In genomic region chr4:76305033-76305687, GRCh38 we compare ENCODE assay signal across 8 cellular contexts. TPM values are rescaled to one million over a fixed set of nuclear protein-coding genes. Genes with fewer than 3 reads are reported as not detected.
DNase-seq lines count a peak whose midpoint lies in the region; ATAC-seq and TF ChIP-seq lines count a peak whose summit lies in the region.
"Had no signal": no experiment of that assay in that cellular context is flagged by ENCODE, and none has a peak within 500 bp of the region (broad histone marks: within the 10 kb centered on the region; RNA-seq: fewer than 3 reads in every experiment).

No MANE protein-coding gene starts in this region.

- TF ChIP-seq POLR2A in lower leg skin (IDR thresholded peaks at IDR 0.05) = no peak

- no peak for ATAC-seq in HG02759 (IDR thresholded peaks at IDR 0.05; ENCODE audit: unreplicated experiment)

- peak overlapping the region; percentile 93 for H3K27ac ChIP-seq in VCaP
- peak overlapping the region in 7 of 21 experiments; percentile 71 to 87 (median 80) for H3K27ac ChIP-seq in skin epidermis

- WGBS in lower leg skin, 2 donors = 85 to 90% methylated on average over 7 of the region's 7 CpGs

- no peak for DNase-seq in HFF-Myc (ENCODE audit: extremely low read depth, low read depth)
- no peak for DNase-seq in fibroblast of villous mesenchyme (ENCODE audit: low read depth)
- no peak for DNase-seq in nucleus accumbens (lab: John Stamatoyannopoulos, UW)
- DNase-seq in lower leg skin (ENCODE audit: low spot score in 2 of 2) = no peak

- intact Hi-C loops in lower leg skin (cut with DNase I; ENCODE audit: low total_unique reads) = no loop called here

- TF ChIP-seq CTCF in HFF-Myc (IDR thresholded peaks at IDR 0.05; ENCODE audit: low read depth, low read length, missing control alignments) (no peak), VCaP (conservative IDR thresholded peaks at IDR 0.05) (no peak), fibroblast of villous mesenchyme (IDR thresholded peaks at IDR 0.05; ENCODE audit: insufficient read depth, low read depth, low read length) (no peak), lower leg skin (IDR thresholded peaks at IDR 0.05) (no peak)

- peak overlapping the region; percentile 67; the same call in 1 of the 2 replicates for H3K4me3 ChIP-seq in HFF-Myc (replicated peaks; ENCODE audit: low read depth, low read length)
- peak overlapping the region; percentile 66 for H3K4me3 ChIP-seq in fibroblast of villous mesenchyme (ENCODE audit: low read depth, low read length)
- H3K4me3 ChIP-seq in skin epidermis = peak overlapping the region in 4 of 7 experiments; percentile 77 to 86 (median 80)
- no peak overlapping the region for H3K4me3 ChIP-seq in lower leg skin (ENCODE audit: low read depth, poor library complexity, severe bottlenecking)

RNA-seq across cellular contexts. Expression of gene STBD1, which starts 1.4 kb away (rescaled TPM):
- total RNA-seq in fibroblast of villous mesenchyme (5.8 and 6.9 TPM in 2 replicates), lower leg skin (1 to 10 TPM in 3 of 4 donors, under 1 TPM in 1; 0.89 to 2.3 (median 1.1) TPM)

RNA-seq across cellular contexts. Expression of gene FAM47E, which starts 53.6 kb away (rescaled TPM):
- total RNA-seq in fibroblast of villous mesenchyme (0.32 and 0.86 TPM in 2 replicates), lower leg skin (1 to 10 TPM in 2 of 4 donors, under 1 TPM in 1, not detected in 1; 0.62 to 4.7 (median 1.3) TPM)
- total RNA-seq: activated CD8-positive, alpha-beta memory T cell treated with anti-CD3 and anti-CD28 coated beads for 36 hours had no signal
